ENCODE assay signal across 8 cellular contexts in genomic region chr16:75622762-75623605, GRCh38. TPM values are rescaled to one million over a fixed set of nuclear protein-coding genes. Genes with fewer than 3 reads are reported as not detected.
DNase-seq lines count a peak whose midpoint lies in the region; ATAC-seq and TF ChIP-seq lines count a peak whose summit lies in the region.

ADAT1 (minus strand) TSS chr16:75623281; CDS start chr16:75620799, 2,482 bp downstream.

- no peaks in the 10 kb centered on the region for H3K9me3 ChIP-seq in RWPE2 (ENCODE audit: severe bottlenecking)

- H3K27me3 Mint-ChIP-seq in activated T-helper 2 cell treated with anti-CD3 and anti-CD28 coated beads, Interferon-gamma antibody, Interleukin-2, Interleukin-4, amounts not matched to agents 10 μg/mL and 5 μg/mL and 100 μg/mL, durations not matched to agents 14 hours and 24 hours and 36 hours (ENCODE audit: low read depth): no peaks in the 10 kb centered on the region
- H3K27me3 Mint-ChIP-seq in natural killer cell (ENCODE audit: low read depth in 2 of 2): no peaks in the 10 kb centered on the region

- peak within 1 kb of the TSS; percentile 93 for H3K4me3 Mint-ChIP-seq in activated T-helper 2 cell treated with anti-CD3 and anti-CD28 coated beads, Interferon-gamma antibody, Interleukin-2, Interleukin-4, amounts not matched to agents 10 μg/mL and 5 μg/mL and 100 μg/mL, durations not matched to agents 14 hours and 24 hours and 36 hours (ENCODE audit: low read depth)
- H3K4me3 Mint-ChIP-seq in natural killer cell: peak within 1 kb of the TSS; percentile 91

- H3K4me3 ChIP-seq in RWPE2 (ENCODE audit: severe bottlenecking) (peak within 1 kb of the TSS; percentile 55), fibroblast of mammary gland (ENCODE audit: control insufficient read depth, low read depth, low read length) (peak within 1 kb of the TSS; percentile 81)

- H3K27me3 ChIP-seq in RWPE2 (ENCODE audit: insufficient read depth, poor library complexity, severe bottlenecking): no peaks in the 10 kb centered on the region

- H3K4me1 Mint-ChIP-seq in activated T-helper 2 cell treated with anti-CD3 and anti-CD28 coated beads, Interferon-gamma antibody, Interleukin-2, Interleukin-4, amounts not matched to agents 10 μg/mL and 5 μg/mL and 100 μg/mL, durations not matched to agents 14 hours and 24 hours and 36 hours (ENCODE audit: low read depth): peaks cover 36% of the 10 kb centered on the region
- H3K4me1 Mint-ChIP-seq in natural killer cell: peaks cover 41 to 42% of the 10 kb centered on the region in 2 donors

- no peak for TF ChIP-seq CTCF in RWPE2 (IDR thresholded peaks at IDR 0.05; ENCODE audit: poor library complexity, severe bottlenecking)
- TF ChIP-seq CTCF in fibroblast of mammary gland (conservative IDR thresholded peaks at IDR 0.05; ENCODE audit: control insufficient read depth, insufficient read depth, low read depth, low read length): no peak
- no peak for TF ChIP-seq CTCF in natural killer cell (IDR thresholded peaks at IDR 0.05)

- ATAC-seq in RWPE2 (ENCODE audit: low read depth) (peak; percentile 95), natural killer cell (peak; percentile 95 to 98 (median 95))

- peaks cover 58% of the 10 kb centered on the region for H3K36me3 ChIP-seq in RWPE2 (ENCODE audit: low read depth)

- intact Hi-C loops in activated T-helper 2 cell treated with anti-CD3 and anti-CD28 coated beads, Interferon-gamma antibody, Interleukin-2, Interleukin-4, amounts not matched to agents 10 μg/mL and 5 μg/mL and 100 μg/mL, durations not matched to agents 14 hours and 24 hours and 36 hours (cut with micrococcal nuclease): loop anchor here (1.0 to 2.0 kb wide), 7 partner anchors 24 to 190 kb away; partner anchors contain the start of genes CFDP1, GABARAPL2, KARS1 and TERF2IP
- intact Hi-C loops in natural killer cell (cut with micrococcal nuclease): loop anchor here (1.0 to 5.0 kb wide), 5 partner anchors 24 to 190 kb away; partner anchors contain the start of genes CFDP1, GABARAPL2, KARS1 and TERF2IP

- H3K36me3 Mint-ChIP-seq in activated T-helper 2 cell treated with anti-CD3 and anti-CD28 coated beads, Interferon-gamma antibody, Interleukin-2, Interleukin-4, amounts not matched to agents 10 μg/mL and 5 μg/mL and 100 μg/mL, durations not matched to agents 14 hours and 24 hours and 36 hours (ENCODE audit: low read depth): peaks cover 57% of the 10 kb centered on the region
- peaks cover 7% of the 10 kb centered on the region for H3K36me3 Mint-ChIP-seq in natural killer cell

- H3K27ac ChIP-seq in RWPE2 (ENCODE audit: poor library complexity, severe bottlenecking): peak within 1 kb of the TSS; percentile 55

- H3K27ac Mint-ChIP-seq in activated T-helper 2 cell treated with anti-CD3 and anti-CD28 coated beads, Interferon-gamma antibody, Interleukin-2, Interleukin-4, amounts not matched to agents 10 μg/mL and 5 μg/mL and 100 μg/mL, durations not matched to agents 14 hours and 24 hours and 36 hours: peak within 1 kb of the TSS; percentile 96
- peak within 1 kb of the TSS; percentile 93 to 98 for H3K27ac Mint-ChIP-seq in natural killer cell

- peaks cover 12% of the 10 kb centered on the region for H3K4me1 ChIP-seq in RWPE2 (ENCODE audit: insufficient read depth, poor library complexity, severe bottlenecking)

- DNase-seq in EH (ENCODE audit: low read depth) (peak; percentile 98), H4 (ENCODE audit: low spot score) (peak; percentile 96), LoVo (ENCODE audit: low spot score) (peak; percentile 97), RWPE2 (ENCODE audit: low spot score) (peak; percentile 98), fibroblast of mammary gland (ENCODE audit: low read depth) (peak; percentile 99), natural killer cell (peak; percentile 95)
- DNase-seq in activated T-helper 2 cell treated with anti-CD3 and anti-CD28 coated beads, Interferon-gamma antibody, Interleukin-2, Interleukin-4, amounts not matched to agents 10 μg/mL and 5 μg/mL and 100 μg/mL, durations not matched to agents 14 hours and 24 hours and 36 hours (ENCODE audit: low spot score): peak; percentile 96
- DNase-seq in stimulated activated naive CD4-positive, alpha-beta T cell treated with Interleukin-2 at 50 U/mL for 16 hours (lab: John Stamatoyannopoulos, UW): peak; percentile 98

- no peaks in the 10 kb centered on the region for H3K9me3 Mint-ChIP-seq in activated T-helper 2 cell treated with anti-CD3 and anti-CD28 coated beads, Interferon-gamma antibody, Interleukin-2, Interleukin-4, amounts not matched to agents 10 μg/mL and 5 μg/mL and 100 μg/mL, durations not matched to agents 14 hours and 24 hours and 36 hours
- no peaks in the 10 kb centered on the region for H3K9me3 Mint-ChIP-seq in natural killer cell

RNA-seq across cellular contexts. Expression of gene ADAT1, which starts in this region (rescaled TPM):
- 79.7 and 81.1 TPM in 2 replicates for total RNA-seq in H4 (2014; rRNA removed; shearing (Covaris generic))
- total RNA-seq in activated T-helper 2 cell treated with anti-CD3 and anti-CD28 coated beads, Interferon-gamma antibody, Interleukin-2, Interleukin-4, amounts not matched to agents 10 μg/mL and 5 μg/mL and 100 μg/mL, durations not matched to agents 14 hours and 24 hours and 36 hours: 45.3 and 54.0 TPM in 2 replicates
- 10 to 100 TPM; 63.5 to 65.2 (median 64.8) TPM for total RNA-seq in natural killer cell

Comparison
In these comparisons a context has a peak if more than half of its experiments do, and no peak if none do; other contexts are left out.
1. Peak in every context shown above with its lines: DNase-seq, ATAC-seq, H3K4me3 ChIP-seq and H3K27ac ChIP-seq.